ENCODE assay signal across 1 cellular context in genomic region chr2:197480165-197481036, GRCh38.
A peak's percentile ranks its signal among the peaks of the same experiment; 100 is the strongest.
TF ChIP-seq lines count a peak whose summit lies in the region.

No MANE protein-coding gene starts in this region.

TF ChIP-seq in HepG2, 621 proteins besides CTCF, POLR2A, EP300 and RAD21 (continued from another document and continues in another):
- TF ChIP-seq MIER3 (CRISPR knock-in tag; IDR thresholded peaks at IDR 0.05; ENCODE audit: borderline replicate concordance) (peak; percentile 9; the same call in 1 of the 2 replicates), KDM4B (CRISPR knock-in tag; IDR thresholded peaks at IDR 0.05) (no peak), GPN1 (CRISPR knock-in tag; IDR thresholded peaks at IDR 0.05; ENCODE audit: borderline replicate concordance) (no peak), NCOA2 (CRISPR knock-in tag; IDR thresholded peaks at IDR 0.05) (no peak), ZNF234 (CRISPR knock-in tag; conservative IDR thresholded peaks at IDR 0.05) (no peak), HNRNPLL (IDR thresholded peaks at IDR 0.05; ENCODE audit: low read depth, low read length, poor library complexity, severe bottlenecking) (no peak), AHR (CRISPR knock-in tag; IDR thresholded peaks at IDR 0.05) (0 out of 2 replicates have a peak, but pooled peaks have one; percentile 65), JUND (CRISPR knock-in tag; IDR thresholded peaks at IDR 0.05) (no peak), HDAC1 (CRISPR knock-in tag; IDR thresholded peaks at IDR 0.05) (no peak; the same call in 1 of the 2 replicates), LRRFIP1 (CRISPR knock-in tag; conservative IDR thresholded peaks at IDR 0.05) (no peak), ZFY (CRISPR knock-in tag; IDR thresholded peaks at IDR 0.05) (peak; percentile 43), ZNF704 (CRISPR knock-in tag; IDR thresholded peaks at IDR 0.05; ENCODE audit: borderline replicate concordance) (0 out of 2 replicates have a peak, but pooled peaks have one; percentile 23), ZBTB3 (CRISPR knock-in tag; IDR thresholded peaks at IDR 0.05; ENCODE audit: borderline replicate concordance, low read depth) (no peak), ARID4A (CRISPR knock-in tag; IDR thresholded peaks at IDR 0.05; ENCODE audit: borderline replicate concordance) (peak; percentile 52; the same call in 1 of the 2 replicates), DPF2 (CRISPR knock-in tag; IDR thresholded peaks at IDR 0.05; ENCODE audit: borderline replicate concordance, low read depth) (no peak), ZNF543 (CRISPR knock-in tag; IDR thresholded peaks at IDR 0.05) (0 out of 2 replicates have a peak, but pooled peaks have one; percentile 43), ZNF225 (CRISPR knock-in tag; IDR thresholded peaks at IDR 0.05) (no peak), DR1 (CRISPR knock-in tag; IDR thresholded peaks at IDR 0.05) (no peak), ZBTB38 (CRISPR knock-in tag; IDR thresholded peaks at IDR 0.05) (no peak), PATZ1 (CRISPR knock-in tag; IDR thresholded peaks at IDR 0.05) (peak; percentile 32; the same call in 1 of the 2 replicates), IRF2 (CRISPR knock-in tag; IDR thresholded peaks at IDR 0.05) (0 out of 2 replicates have a peak, but pooled peaks have one; percentile 39), HMG20B (CRISPR knock-in tag; conservative IDR thresholded peaks at IDR 0.05) (0 out of 2 replicates have a peak, but pooled peaks have one; percentile 29), ZNF335 (CRISPR knock-in tag; IDR thresholded peaks at IDR 0.05) (no peak), ZNF616 (CRISPR knock-in tag; IDR thresholded peaks at IDR 0.05; ENCODE audit: low read depth) (no peak)
- TF ChIP-seq, protein P1, sequence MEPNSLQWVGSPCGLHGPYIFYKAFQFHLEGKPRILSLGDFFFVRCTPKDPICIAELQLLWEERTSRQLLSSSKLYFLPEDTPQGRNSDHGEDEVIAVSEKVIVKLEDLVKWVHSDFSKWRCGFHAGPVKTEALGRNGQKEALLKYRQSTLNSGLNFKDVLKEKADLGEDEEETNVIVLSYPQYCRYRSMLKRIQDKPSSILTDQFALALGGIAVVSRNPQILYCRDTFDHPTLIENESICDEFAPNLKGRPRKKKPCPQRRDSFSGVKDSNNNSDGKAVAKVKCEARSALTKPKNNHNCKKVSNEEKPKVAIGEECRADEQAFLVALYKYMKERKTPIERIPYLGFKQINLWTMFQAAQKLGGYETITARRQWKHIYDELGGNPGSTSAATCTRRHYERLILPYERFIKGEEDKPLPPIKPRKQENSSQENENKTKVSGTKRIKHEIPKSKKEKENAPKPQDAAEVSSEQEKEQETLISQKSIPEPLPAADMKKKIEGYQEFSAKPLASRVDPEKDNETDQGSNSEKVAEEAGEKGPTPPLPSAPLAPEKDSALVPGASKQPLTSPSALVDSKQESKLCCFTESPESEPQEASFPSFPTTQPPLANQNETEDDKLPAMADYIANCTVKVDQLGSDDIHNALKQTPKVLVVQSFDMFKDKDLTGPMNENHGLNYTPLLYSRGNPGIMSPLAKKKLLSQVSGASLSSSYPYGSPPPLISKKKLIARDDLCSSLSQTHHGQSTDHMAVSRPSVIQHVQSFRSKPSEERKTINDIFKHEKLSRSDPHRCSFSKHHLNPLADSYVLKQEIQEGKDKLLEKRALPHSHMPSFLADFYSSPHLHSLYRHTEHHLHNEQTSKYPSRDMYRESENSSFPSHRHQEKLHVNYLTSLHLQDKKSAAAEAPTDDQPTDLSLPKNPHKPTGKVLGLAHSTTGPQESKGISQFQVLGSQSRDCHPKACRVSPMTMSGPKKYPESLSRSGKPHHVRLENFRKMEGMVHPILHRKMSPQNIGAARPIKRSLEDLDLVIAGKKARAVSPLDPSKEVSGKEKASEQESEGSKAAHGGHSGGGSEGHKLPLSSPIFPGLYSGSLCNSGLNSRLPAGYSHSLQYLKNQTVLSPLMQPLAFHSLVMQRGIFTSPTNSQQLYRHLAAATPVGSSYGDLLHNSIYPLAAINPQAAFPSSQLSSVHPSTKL (CRISPR knock-in tag; IDR thresholded peaks at IDR 0.05), result no peak; the same call in 1 of the 2 replicates
- TF ChIP-seq, protein P2, sequence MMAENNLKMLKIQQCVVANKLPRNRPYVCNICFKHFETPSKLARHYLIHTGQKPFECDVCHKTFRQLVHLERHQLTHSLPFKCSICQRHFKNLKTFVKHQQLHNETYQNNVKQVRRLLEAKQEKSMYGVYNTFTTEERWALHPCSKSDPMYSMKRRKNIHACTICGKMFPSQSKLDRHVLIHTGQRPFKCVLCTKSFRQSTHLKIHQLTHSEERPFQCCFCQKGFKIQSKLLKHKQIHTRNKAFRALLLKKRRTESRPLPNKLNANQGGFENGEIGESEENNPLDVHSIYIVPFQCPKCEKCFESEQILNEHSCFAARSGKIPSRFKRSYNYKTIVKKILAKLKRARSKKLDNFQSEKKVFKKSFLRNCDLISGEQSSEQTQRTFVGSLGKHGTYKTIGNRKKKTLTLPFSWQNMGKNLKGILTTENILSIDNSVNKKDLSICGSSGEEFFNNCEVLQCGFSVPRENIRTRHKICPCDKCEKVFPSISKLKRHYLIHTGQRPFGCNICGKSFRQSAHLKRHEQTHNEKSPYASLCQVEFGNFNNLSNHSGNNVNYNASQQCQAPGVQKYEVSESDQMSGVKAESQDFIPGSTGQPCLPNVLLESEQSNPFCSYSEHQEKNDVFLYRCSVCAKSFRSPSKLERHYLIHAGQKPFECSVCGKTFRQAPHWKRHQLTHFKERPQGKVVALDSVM (CRISPR knock-in tag; IDR thresholded peaks at IDR 0.05), result peak; percentile 91
- TF ChIP-seq, protein P3, sequence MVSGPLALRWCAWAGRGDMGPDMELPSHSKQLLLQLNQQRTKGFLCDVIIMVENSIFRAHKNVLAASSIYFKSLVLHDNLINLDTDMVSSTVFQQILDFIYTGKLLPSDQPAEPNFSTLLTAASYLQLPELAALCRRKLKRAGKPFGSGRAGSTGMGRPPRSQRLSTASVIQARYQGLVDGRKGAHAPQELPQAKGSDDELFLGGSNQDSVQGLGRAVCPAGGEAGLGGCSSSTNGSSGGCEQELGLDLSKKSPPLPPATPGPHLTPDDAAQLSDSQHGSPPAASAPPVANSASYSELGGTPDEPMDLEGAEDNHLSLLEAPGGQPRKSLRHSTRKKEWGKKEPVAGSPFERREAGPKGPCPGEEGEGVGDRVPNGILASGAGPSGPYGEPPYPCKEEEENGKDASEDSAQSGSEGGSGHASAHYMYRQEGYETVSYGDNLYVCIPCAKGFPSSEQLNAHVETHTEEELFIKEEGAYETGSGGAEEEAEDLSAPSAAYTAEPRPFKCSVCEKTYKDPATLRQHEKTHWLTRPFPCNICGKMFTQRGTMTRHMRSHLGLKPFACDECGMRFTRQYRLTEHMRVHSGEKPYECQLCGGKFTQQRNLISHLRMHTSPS (CRISPR knock-in tag; IDR thresholded peaks at IDR 0.05; ENCODE audit: low read depth), result peak; percentile 55
- TF ChIP-seq, protein P4, sequence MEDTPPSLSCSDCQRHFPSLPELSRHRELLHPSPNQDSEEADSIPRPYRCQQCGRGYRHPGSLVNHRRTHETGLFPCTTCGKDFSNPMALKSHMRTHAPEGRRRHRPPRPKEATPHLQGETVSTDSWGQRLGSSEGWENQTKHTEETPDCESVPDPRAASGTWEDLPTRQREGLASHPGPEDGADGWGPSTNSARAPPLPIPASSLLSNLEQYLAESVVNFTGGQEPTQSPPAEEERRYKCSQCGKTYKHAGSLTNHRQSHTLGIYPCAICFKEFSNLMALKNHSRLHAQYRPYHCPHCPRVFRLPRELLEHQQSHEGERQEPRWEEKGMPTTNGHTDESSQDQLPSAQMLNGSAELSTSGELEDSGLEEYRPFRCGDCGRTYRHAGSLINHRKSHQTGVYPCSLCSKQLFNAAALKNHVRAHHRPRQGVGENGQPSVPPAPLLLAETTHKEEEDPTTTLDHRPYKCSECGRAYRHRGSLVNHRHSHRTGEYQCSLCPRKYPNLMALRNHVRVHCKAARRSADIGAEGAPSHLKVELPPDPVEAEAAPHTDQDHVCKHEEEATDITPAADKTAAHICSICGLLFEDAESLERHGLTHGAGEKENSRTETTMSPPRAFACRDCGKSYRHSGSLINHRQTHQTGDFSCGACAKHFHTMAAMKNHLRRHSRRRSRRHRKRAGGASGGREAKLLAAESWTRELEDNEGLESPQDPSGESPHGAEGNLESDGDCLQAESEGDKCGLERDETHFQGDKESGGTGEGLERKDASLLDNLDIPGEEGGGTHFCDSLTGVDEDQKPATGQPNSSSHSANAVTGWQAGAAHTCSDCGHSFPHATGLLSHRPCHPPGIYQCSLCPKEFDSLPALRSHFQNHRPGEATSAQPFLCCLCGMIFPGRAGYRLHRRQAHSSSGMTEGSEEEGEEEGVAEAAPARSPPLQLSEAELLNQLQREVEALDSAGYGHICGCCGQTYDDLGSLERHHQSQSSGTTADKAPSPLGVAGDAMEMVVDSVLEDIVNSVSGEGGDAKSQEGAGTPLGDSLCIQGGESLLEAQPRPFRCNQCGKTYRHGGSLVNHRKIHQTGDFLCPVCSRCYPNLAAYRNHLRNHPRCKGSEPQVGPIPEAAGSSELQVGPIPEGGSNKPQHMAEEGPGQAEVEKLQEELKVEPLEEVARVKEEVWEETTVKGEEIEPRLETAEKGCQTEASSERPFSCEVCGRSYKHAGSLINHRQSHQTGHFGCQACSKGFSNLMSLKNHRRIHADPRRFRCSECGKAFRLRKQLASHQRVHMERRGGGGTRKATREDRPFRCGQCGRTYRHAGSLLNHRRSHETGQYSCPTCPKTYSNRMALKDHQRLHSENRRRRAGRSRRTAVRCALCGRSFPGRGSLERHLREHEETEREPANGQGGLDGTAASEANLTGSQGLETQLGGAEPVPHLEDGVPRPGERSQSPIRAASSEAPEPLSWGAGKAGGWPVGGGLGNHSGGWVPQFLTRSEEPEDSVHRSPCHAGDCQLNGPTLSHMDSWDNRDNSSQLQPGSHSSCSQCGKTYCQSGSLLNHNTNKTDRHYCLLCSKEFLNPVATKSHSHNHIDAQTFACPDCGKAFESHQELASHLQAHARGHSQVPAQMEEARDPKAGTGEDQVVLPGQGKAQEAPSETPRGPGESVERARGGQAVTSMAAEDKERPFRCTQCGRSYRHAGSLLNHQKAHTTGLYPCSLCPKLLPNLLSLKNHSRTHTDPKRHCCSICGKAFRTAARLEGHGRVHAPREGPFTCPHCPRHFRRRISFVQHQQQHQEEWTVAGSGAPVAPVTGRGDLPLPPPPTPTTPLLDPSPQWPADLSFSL (CRISPR knock-in tag; IDR thresholded peaks at IDR 0.05), result 0 out of 2 replicates have a peak, but pooled peaks have one; percentile 18
